Comparison of ENCODE assay signal across 1 cellular context in genomic region chr10:665579-666091, GRCh38.
TF ChIP-seq lines count a peak whose summit lies in the region.

No MANE protein-coding gene starts in this region.

TF ChIP-seq in HEK293, 187 proteins besides CTCF, POLR2A, EP300 and RAD21 (continued from another document and continues in another):
- TF ChIP-seq ZSCAN5A (tag by site-specific recombination; IDR thresholded peaks at IDR 0.05) (no peak), ZNF121 (tag by site-specific recombination; IDR thresholded peaks at IDR 0.05) (no peak), TRIM28 (IDR thresholded peaks at IDR 0.05; ENCODE audit: borderline replicate concordance, low read length) (peak; percentile 92), ZNF692 (tag by site-specific recombination; IDR thresholded peaks at IDR 0.05) (peak; percentile 93), HOXD13 (CRISPR knock-in tag; IDR thresholded peaks at IDR 0.05; ENCODE audit: borderline replicate concordance) (no peak), ZNF664 (tag by site-specific recombination; IDR thresholded peaks at IDR 0.05) (peak; percentile 83), SP3 (tag by site-specific recombination; IDR thresholded peaks at IDR 0.05) (no peak), PRDM1 (tag by site-specific recombination; IDR thresholded peaks at IDR 0.05) (peak; percentile 94), ZBTB8A (tag by site-specific recombination; IDR thresholded peaks at IDR 0.05) (peak; percentile 76), ZBTB21 (tag by site-specific recombination; IDR thresholded peaks at IDR 0.05) (no peak), HOXA7 (CRISPR knock-in tag; IDR thresholded peaks at IDR 0.05; ENCODE audit: borderline replicate concordance) (no peak), MZF1 (tag by site-specific recombination; IDR thresholded peaks at IDR 0.05; ENCODE audit: borderline replicate concordance) (no peak), ZNF777 (tag by site-specific recombination; IDR thresholded peaks at IDR 0.05; ENCODE audit: borderline replicate concordance) (no peak), WT1 (tag by site-specific recombination; IDR thresholded peaks at IDR 0.05) (peak; percentile 72), ZNF596 (tag by site-specific recombination; IDR thresholded peaks at IDR 0.05) (no peak; the same call in 1 of the 2 replicates), ZNF280C (tag by site-specific recombination; IDR thresholded peaks at IDR 0.05) (no peak), ZFP41 (tag by site-specific recombination; IDR thresholded peaks at IDR 0.05; ENCODE audit: borderline replicate concordance) (no peak), ZNF501 (tag by site-specific recombination; IDR thresholded peaks at IDR 0.05) (peak; percentile 88), REPIN1 (tag by site-specific recombination; IDR thresholded peaks at IDR 0.05; ENCODE audit: low read depth) (no peak), ZNF138 (tag by site-specific recombination; IDR thresholded peaks at IDR 0.05; ENCODE audit: borderline replicate concordance) (no peak), ZBTB6 (tag by site-specific recombination; IDR thresholded peaks at IDR 0.05) (no peak), INSM2 (tag by site-specific recombination; IDR thresholded peaks at IDR 0.05) (peak; percentile 100), GFI1B (tag by site-specific recombination; IDR thresholded peaks at IDR 0.05) (peak; percentile 98), ZNF292 (tag by site-specific recombination; IDR thresholded peaks at IDR 0.05; ENCODE audit: borderline replicate concordance, low read depth) (no peak), ZSCAN23 (tag by site-specific recombination; IDR thresholded peaks at IDR 0.05) (peak; percentile 94), ZFP69B (tag by site-specific recombination; IDR thresholded peaks at IDR 0.05) (peak; percentile 80), ELK4 (IDR thresholded peaks at IDR 0.05; ENCODE audit: borderline replicate concordance, low read depth, low read length) (no peak), ZNF76 (tag by site-specific recombination; IDR thresholded peaks at IDR 0.05; ENCODE audit: borderline replicate concordance, low read depth) (no peak), ZNF580 (tag by site-specific recombination; IDR thresholded peaks at IDR 0.05) (peak; percentile 98), SP7 (tag by site-specific recombination; IDR thresholded peaks at IDR 0.05) (peak; percentile 99), ZNF518A (tag by site-specific recombination; conservative IDR thresholded peaks at IDR 0.05; ENCODE audit: low read depth) (peak; percentile 59), GLI4 (tag by site-specific recombination; IDR thresholded peaks at IDR 0.05) (no peak), ZNF391 (tag by site-specific recombination; IDR thresholded peaks at IDR 0.05; ENCODE audit: borderline replicate concordance, low read depth) (no peak), ZNF704 (tag by site-specific recombination; IDR thresholded peaks at IDR 0.05) (no peak), ZNF626 (tag by site-specific recombination; IDR thresholded peaks at IDR 0.05) (no peak), ZNF169 (tag by site-specific recombination; IDR thresholded peaks at IDR 0.05) (no peak), ZBTB1 (tag by site-specific recombination; IDR thresholded peaks at IDR 0.05) (peak; percentile 76; the same call in 1 of the 2 replicates), ZNF354C (tag by site-specific recombination; IDR thresholded peaks at IDR 0.05; ENCODE audit: borderline replicate concordance, low read depth) (0 out of 2 replicates have a peak, but pooled peaks have one; percentile 28), ZNF48 (tag by site-specific recombination; IDR thresholded peaks at IDR 0.05) (no peak), ZNF2 (tag by site-specific recombination; IDR thresholded peaks at IDR 0.05) (peak; percentile 86; the same call in 1 of the 2 replicates), ZNF214 (tag by site-specific recombination; IDR thresholded peaks at IDR 0.05; ENCODE audit: borderline replicate concordance) (no peak), ZNF114 (tag by site-specific recombination; IDR thresholded peaks at IDR 0.05) (no peak), OVOL3 (tag by site-specific recombination; IDR thresholded peaks at IDR 0.05) (peak; percentile 88), ZBTB44 (tag by site-specific recombination; IDR thresholded peaks at IDR 0.05) (no peak), KLF9 (tag by site-specific recombination; IDR thresholded peaks at IDR 0.05; ENCODE audit: low read depth) (0 out of 2 replicates have a peak, but pooled peaks have one; percentile 46), ZNF335 (tag by site-specific recombination; conservative IDR thresholded peaks at IDR 0.05) (peak; percentile 69), ZNF677 (tag by site-specific recombination; IDR thresholded peaks at IDR 0.05) (no peak), ZNF223 (tag by site-specific recombination; IDR thresholded peaks at IDR 0.05) (peak; percentile 61; the same call in 1 of the 2 replicates), TCF7L2 (IDR thresholded peaks at IDR 0.05; ENCODE audit: borderline replicate concordance, low read depth, low read length) (peak; percentile 84; the same call in 1 of the 2 replicates), ZNF792 (tag by site-specific recombination; IDR thresholded peaks at IDR 0.05) (no peak), GLIS2 (tag by site-specific recombination; IDR thresholded peaks at IDR 0.05) (no peak)
